ENCODE assay signal across 16 cellular contexts in genomic region chr1:112346802-112347350, GRCh38. TPM values are rescaled to one million over a fixed set of nuclear protein-coding genes. Genes with fewer than 3 reads are reported as not detected.
DNase-seq lines count a peak whose midpoint lies in the region; TF ChIP-seq lines count a peak whose summit lies in the region.
"Had no signal": no experiment of that assay in that cellular context is flagged by ENCODE, and none has a peak within 500 bp of the region (broad histone marks: within the 10 kb centered on the region; RNA-seq: fewer than 3 reads in every experiment).

No MANE protein-coding gene starts in this region.

- H3K36me3 ChIP-seq in esophagus muscularis mucosa (no peaks in the 10 kb centered on the region), neural progenitor cell (no peaks in the 10 kb centered on the region), transverse colon (no peaks in the 10 kb centered on the region), MG63 (no peaks in the 10 kb centered on the region)
- H3K36me3 ChIP-seq: BE2C, HAP-1 had no signal

- H3K9ac ChIP-seq in neural progenitor cell = no peak overlapping the region

- peaks cover 11% of the 10 kb centered on the region for H3K9me3 Mint-ChIP-seq in neural progenitor cell

- in situ Hi-C loops in transverse colon (cut with MboI; ENCODE audit: low pct_ligation_motif_present in 1 of 4, low pct_unique_long_range_greater_than_20kb in 1 of 4, low sequenced_read_pairs in 3 of 4) = loop anchor here in 1 of 4 donors (25.0 kb wide), 1 partner anchor 560 kb away; no protein-coding TSS in a partner anchor

- H3K4me3 ChIP-seq in esophagus muscularis mucosa = no peak overlapping the region
- H3K4me3 ChIP-seq in neural progenitor cell = no peak overlapping the region
- no peak overlapping the region for H3K4me3 ChIP-seq in transverse colon
- no peak overlapping the region for H3K4me3 ChIP-seq in MG63
- H3K4me3 ChIP-seq: GM12878, HAP-1, K562 had no signal

- H2AFZ ChIP-seq in neural progenitor cell (replicated peaks) = no peak overlapping the region

- no peaks in the 10 kb centered on the region for H3K79me2 ChIP-seq in neural progenitor cell (ENCODE audit: low read depth)

- peaks cover 0 to 27% (median 15%) of the 10 kb centered on the region in 4 donors for H3K4me1 ChIP-seq in esophagus muscularis mucosa
- peaks cover 33% of the 10 kb centered on the region for H3K4me1 ChIP-seq in neural progenitor cell
- H3K4me1 ChIP-seq in transverse colon = no peaks in the 10 kb centered on the region
- H3K4me1 ChIP-seq: BE2C, HAP-1 had no signal

- H3K36me3 Mint-ChIP-seq in neural progenitor cell = no peaks in the 10 kb centered on the region
- H3K36me3 Mint-ChIP-seq: CD4-positive, CD25-positive, alpha-beta regulatory T cell had no signal

- 26% methylated on average over 3 of the region's 3 CpGs for WGBS in esophagus muscularis mucosa
- WGBS in transverse colon (ENCODE audit: low coverage in 1 of 2), 2 donors = 63 to 82% methylated on average over 2 to 3 of the region's 3 CpGs

- no peak for TF ChIP-seq POLR2A in esophagus muscularis mucosa (IDR thresholded peaks at IDR 0.05; ENCODE audit: low read depth)
- TF ChIP-seq POLR2A in transverse colon (IDR thresholded peaks at IDR 0.05) = no peak

- no peak overlapping the region for H3K4me3 Mint-ChIP-seq in neural progenitor cell
- H3K4me3 Mint-ChIP-seq: CD4-positive, CD25-positive, alpha-beta regulatory T cell had no signal

- TF ChIP-seq EP300 in esophagus muscularis mucosa (IDR thresholded peaks at IDR 0.05) (no peak), transverse colon (IDR thresholded peaks at IDR 0.05; ENCODE audit: low read depth) (no peak)

- no peaks in the 10 kb centered on the region for H4K20me1 ChIP-seq in neural progenitor cell (ENCODE audit: low read depth)

- intact Hi-C loops in esophagus muscularis mucosa (cut with DNase I) (no loop called here), transverse colon (cut with DNase I; ENCODE audit: low total_unique reads) (no loop called here)

- H3F3A ChIP-seq in neural progenitor cell (ENCODE audit: low read depth) = peaks cover 17% of the 10 kb centered on the region

- TF ChIP-seq CTCF in esophagus muscularis mucosa (IDR thresholded peaks at IDR 0.05) (no peak), neural progenitor cell (IDR thresholded peaks at IDR 0.05) (no peak), transverse colon (IDR thresholded peaks at IDR 0.05) (no peak)

- H3K27ac ChIP-seq in esophagus muscularis mucosa (replicated peaks in 1 of 4) (peak overlapping the region in 3 of 4 donors; percentile 44 to 52 (median 45)), neural progenitor cell (peak overlapping the region; percentile 65), transverse colon (peak overlapping the region in 3 of 4 donors; percentile 0 to 46 (median 4))
- H3K27ac ChIP-seq: HL-60 had no signal

- H3K4me1 Mint-ChIP-seq in neural progenitor cell = peaks cover 15% of the 10 kb centered on the region

- no peaks in the 10 kb centered on the region for H3K27me3 ChIP-seq in esophagus muscularis mucosa
- no peaks in the 10 kb centered on the region for H3K27me3 ChIP-seq in neural progenitor cell
- peaks cover 5% of the 10 kb centered on the region for H3K27me3 ChIP-seq in transverse colon
- peaks cover 18% of the 10 kb centered on the region for H3K27me3 ChIP-seq in MG63

- H3K9me3 ChIP-seq in esophagus muscularis mucosa (peaks cover 0 to 17% (median 15%) of the 10 kb centered on the region in 4 donors), neural progenitor cell (ENCODE audit: low read depth) (peaks cover 6% of the 10 kb centered on the region), transverse colon (peaks cover 3 to 12% of the 10 kb centered on the region in 2 donors), MG63 (peaks cover 14% of the 10 kb centered on the region; the same call in 1 of the 2 replicates)
- H3K9me3 ChIP-seq: BE2C had no signal

- H3K4me2 ChIP-seq in neural progenitor cell = peak overlapping the region; percentile 56

- peak; percentile 65 for DNase-seq in cerebellar cortex (ENCODE audit: low spot score)
- DNase-seq in esophagus muscularis mucosa (ENCODE audit: extremely low spot score) = no peak
- DNase-seq in neural progenitor cell (ENCODE audit: low spot score) = peak; percentile 59
- no peak for DNase-seq in transverse colon
- no peak for DNase-seq in NCI-H82 treated with DMSO at 0.1 percent for 48 hours (lab: John Stamatoyannopoulos, UW; ENCODE audit: unreplicated experiment)
- no peak for DNase-seq in MG63
- no peak for DNase-seq in COLO668 (lab: John Stamatoyannopoulos, UW; ENCODE audit: unreplicated experiment)
- DNase-seq in SW480 (ENCODE audit: low spot score) = no peak
- DNase-seq: ACHN; BE2C; CD4-positive, CD25-positive, alpha-beta regulatory T cell; DMS79 treated with DMSO at 0.1 percent for 48 hours had no signal

- no peaks in the 10 kb centered on the region for H3K27me3 Mint-ChIP-seq in neural progenitor cell (ENCODE audit: insufficient read depth, low read depth)

- H3K27ac Mint-ChIP-seq in neural progenitor cell = no peak overlapping the region

RNA-seq across cellular contexts. Expression of gene CTTNBP2NL, which starts 49.1 kb away (rescaled TPM):
- total RNA-seq in esophagus muscularis mucosa = 10 to 100 TPM; 16.2 to 26.9 (median 19.0) TPM
- total RNA-seq in neural progenitor cell (ENCODE audit: low replicate concordance) = 23.2 and 27.2 TPM in 2 replicates
- total RNA-seq in transverse colon = 10 to 100 TPM; 44.6 to 64.8 (median 52.4) TPM
- 11.9 and 16.3 TPM in 2 replicates for total RNA-seq in MG63 (2014; rRNA removed; shearing (Covaris generic); ENCODE audit: low replicate concordance)

Comparison
In these comparisons a context has a peak if more than half of its experiments do, and no peak if none do; other contexts are left out.
1. DNase-seq: peak in cerebellar cortex (single experiment) and neural progenitor cell (single experiment); none in esophagus muscularis mucosa (single experiment), transverse colon (single experiment), NCI-H82 treated with DMSO at 0.1 percent for 48 hours (single experiment), MG63 (single experiment), COLO668 (single experiment) and SW480 (single experiment).
2. H3K27ac ChIP-seq: peak in every context shown above with its lines; median percentile 65 in neural progenitor cell; 45 in esophagus muscularis mucosa; 4 in transverse colon.